Comparison of ENCODE assay signal across 2 cellular contexts in genomic region chr3:93983408-93983807, GRCh38.
TF ChIP-seq lines count a peak whose summit lies in the region.

No MANE protein-coding gene starts in this region.

TF ChIP-seq in HepG2, 621 proteins besides CTCF, POLR2A, EP300 and RAD21:
- TF ChIP-seq NCOA2 (CRISPR knock-in tag; IDR thresholded peaks at IDR 0.05) (no peak), MAFK (conservative IDR thresholded peaks at IDR 0.05 in 1 of 2, IDR thresholded peaks at IDR 0.05 in 1 of 2; ENCODE audit: low read length in 2 of 2) (peak; percentile 24 to 25; a peak in 2 of 4 replicates)

TF ChIP-seq in HEK293, 187 proteins besides CTCF, POLR2A, EP300 and RAD21:
- TF ChIP-seq PRDM6 (tag by site-specific recombination; IDR thresholded peaks at IDR 0.05) (peak; percentile 63), ZNF311 (tag by site-specific recombination; IDR thresholded peaks at IDR 0.05; ENCODE audit: borderline replicate concordance) (no peak)
